Comparison of ENCODE assay signal across 30 cellular contexts in the genomic region with DNA sequence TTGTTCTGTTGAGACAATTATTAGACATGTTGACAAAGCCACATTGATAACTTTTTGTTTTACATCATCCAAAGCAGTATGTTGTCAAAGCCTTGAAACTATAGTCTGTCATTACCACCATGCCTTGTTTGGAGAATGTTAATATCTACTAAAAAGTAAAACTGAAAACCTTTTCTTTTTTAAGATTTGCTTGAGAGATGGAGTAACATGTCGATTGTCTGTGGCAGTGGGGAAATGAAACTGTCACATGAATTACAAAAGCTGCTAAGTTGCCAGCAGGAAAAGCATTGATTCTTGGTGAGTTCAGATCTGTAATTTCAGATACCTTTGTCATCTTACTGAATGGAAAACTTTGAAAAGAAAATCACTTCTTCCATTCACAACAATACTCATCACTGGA.
DNase-seq lines count a peak whose midpoint lies in the region; ATAC-seq and TF ChIP-seq lines count a peak whose summit lies in the region.
"Had no signal": no experiment of that assay in that cellular context is flagged by ENCODE, and none has a peak within 500 bp of the region (broad histone marks: within the 10 kb centered on the region; RNA-seq: fewer than 3 reads in every experiment).

No MANE protein-coding gene starts in this region.

- H3K27ac ChIP-seq in OCI-LY3 (ENCODE audit: low read length) (no peak overlapping the region), transverse colon (no peak overlapping the region), esophagus squamous epithelium (no peak overlapping the region)
- H3K27ac ChIP-seq: parathyroid adenoma, skin epidermis had no signal

- H3K79me2 ChIP-seq in OCI-LY3 (ENCODE audit: low read length) = no peaks in the 10 kb centered on the region
- H3K79me2 ChIP-seq: parathyroid adenoma had no signal

- H3K36me3 Mint-ChIP-seq in activated T-cell treated with anti-CD3 and anti-CD28 coated beads, Interleukin-2, amount 50 U/mL, for 72 hours (ENCODE audit: insufficient read depth in 2 of 2) = no peaks in the 10 kb centered on the region
- H3K36me3 Mint-ChIP-seq: activated CD8-positive, alpha-beta memory T cell treated with anti-CD3 and anti-CD28 coated beads, Interleukin-2, amount 10 ng/mL, durations not matched to agents 7 days and 5 days; CD8-positive, alpha-beta memory T cell; stimulated activated memory B cell treated with anti-CD40 and anti-IgM and Interleukin-4, amounts not matched to agents 10 μg/mL and 1 μg/mL and 100 μg/mL, for 72 hours had no signal

- no peak overlapping the region for H3K27ac Mint-ChIP-seq in activated T-cell treated with anti-CD3 and anti-CD28 coated beads, Interleukin-2, amount 50 U/mL, for 72 hours
- H3K27ac Mint-ChIP-seq: activated CD8-positive, alpha-beta memory T cell treated with anti-CD3 and anti-CD28 coated beads, Interleukin-2, amount 10 ng/mL, durations not matched to agents 7 days and 5 days; activated T-helper 1 cell treated with anti-CD3 and anti-CD28 coated beads, Interleukin-12 subunit alpha, Interleukin-12 subunit beta, Interleukin-2, Interleukin-4 antibody, amounts not matched to agents 30 ng/mL and 10 ng/mL and 1 ng/mL, durations not matched to agents 14 hours and 24 hours and 36 hours; CD8-positive, alpha-beta memory T cell; effector memory CD8-positive, alpha-beta T cell; nephron; stimulated activated memory B cell treated with anti-CD40 and anti-IgM and Interleukin-4, amounts not matched to agents 10 μg/mL and 1 μg/mL and 100 μg/mL, for 72 hours had no signal

- no peak for TF ChIP-seq POLR2A in transverse colon (IDR thresholded peaks at IDR 0.05)
- TF ChIP-seq POLR2A in esophagus squamous epithelium (IDR thresholded peaks at IDR 0.05) = no peak

- no peak for TF ChIP-seq CTCF in OCI-LY3 (IDR thresholded peaks at IDR 0.05; ENCODE audit: low read depth, low read length)
- TF ChIP-seq CTCF in transverse colon (IDR thresholded peaks at IDR 0.05) = no peak
- no peak for TF ChIP-seq CTCF in esophagus squamous epithelium (IDR thresholded peaks at IDR 0.05)
- TF ChIP-seq CTCF in GM20000 (IDR thresholded peaks at IDR 0.05; ENCODE audit: extremely low read depth, missing control alignments) = no peak

- no peaks in the 10 kb centered on the region for H4K20me1 ChIP-seq in OCI-LY3 (ENCODE audit: insufficient read depth, low read length)

- H3K4me3 Mint-ChIP-seq in activated T-cell treated with anti-CD3 and anti-CD28 coated beads, Interleukin-2, amount 50 U/mL, for 72 hours = no peak overlapping the region
- H3K4me3 Mint-ChIP-seq: activated CD8-positive, alpha-beta memory T cell treated with anti-CD3 and anti-CD28 coated beads, Interleukin-2, amount 10 ng/mL, durations not matched to agents 7 days and 5 days; activated T-helper 1 cell treated with anti-CD3 and anti-CD28 coated beads, Interleukin-12 subunit alpha, Interleukin-12 subunit beta, Interleukin-2, Interleukin-4 antibody, amounts not matched to agents 30 ng/mL and 10 ng/mL and 1 ng/mL, durations not matched to agents 14 hours and 24 hours and 36 hours; CD8-positive, alpha-beta memory T cell; effector memory CD8-positive, alpha-beta T cell; nephron; stimulated activated memory B cell treated with anti-CD40 and anti-IgM and Interleukin-4, amounts not matched to agents 10 μg/mL and 1 μg/mL and 100 μg/mL, for 72 hours had no signal

- intact Hi-C loops in transverse colon (cut with DNase I; ENCODE audit: low total_unique reads) (no loop called here), esophagus squamous epithelium (cut with DNase I) (no loop called here)

- no peaks in the 10 kb centered on the region for H3K9me3 Mint-ChIP-seq in activated T-cell treated with anti-CD3 and anti-CD28 coated beads, Interleukin-2, amount 50 U/mL, for 72 hours
- H3K9me3 Mint-ChIP-seq: activated T-helper 1 cell treated with anti-CD3 and anti-CD28 coated beads, Interleukin-12 subunit alpha, Interleukin-12 subunit beta, Interleukin-2, Interleukin-4 antibody, amounts not matched to agents 30 ng/mL and 10 ng/mL and 1 ng/mL, durations not matched to agents 14 hours and 24 hours and 36 hours; effector memory CD8-positive, alpha-beta T cell; nephron; stimulated activated memory B cell treated with anti-CD40 and anti-IgM and Interleukin-4, amounts not matched to agents 10 μg/mL and 1 μg/mL and 100 μg/mL, for 72 hours had no signal

- H3K4me3 ChIP-seq in OCI-LY3 (ENCODE audit: low read length) (0 out of 2 replicates have a peak overlapping the region, but pooled peaks have one; percentile 13), transverse colon (no peak overlapping the region), esophagus squamous epithelium (no peak overlapping the region)
- H3K4me3 ChIP-seq: skin epidermis had no signal

- H3K9me3 ChIP-seq in OCI-LY3 (ENCODE audit: insufficient read depth, low read length) (no peaks in the 10 kb centered on the region), transverse colon (no peaks in the 10 kb centered on the region), esophagus squamous epithelium (no peaks in the 10 kb centered on the region)

- ATAC-seq in GM18502 (IDR thresholded peaks at IDR 0.05; ENCODE audit: poor library complexity, unreplicated experiment) = peak; percentile 45
- peak; percentile 50 for ATAC-seq in GM19455 (IDR thresholded peaks at IDR 0.05; ENCODE audit: unreplicated experiment)
- peak; percentile 41 for ATAC-seq in GM21825 (IDR thresholded peaks at IDR 0.05; ENCODE audit: unreplicated experiment)
- ATAC-seq in activated T-cell treated with anti-CD3 and anti-CD28 coated beads, Interleukin-2, amount 50 U/mL, for 72 hours (replicated peaks in 1 of 2) = no peak
- ATAC-seq: activated CD4-positive, CD25-positive, alpha-beta regulatory T cell treated with anti-CD3 and anti-CD28 coated beads, Interleukin-2, amount 50 U/mL, for 24 hours; activated CD8-positive, alpha-beta memory T cell treated with anti-CD3 and anti-CD28 coated beads, Interleukin-2, amount 10 ng/mL, durations not matched to agents 7 days and 5 days; effector memory CD8-positive, alpha-beta T cell; Right ventricle myocardium inferior; stimulated activated memory B cell treated with anti-CD40 and anti-IgM and Interleukin-4, amounts not matched to agents 10 μg/mL and 1 μg/mL and 100 μg/mL, for 72 hours had no signal

- no peaks in the 10 kb centered on the region for H3K4me1 Mint-ChIP-seq in activated T-cell treated with anti-CD3 and anti-CD28 coated beads, Interleukin-2, amount 50 U/mL, for 72 hours (ENCODE audit: low read depth)
- H3K4me1 Mint-ChIP-seq: activated CD8-positive, alpha-beta memory T cell treated with anti-CD3 and anti-CD28 coated beads, Interleukin-2, amount 10 ng/mL, durations not matched to agents 7 days and 5 days; CD8-positive, alpha-beta memory T cell; nephron; stimulated activated memory B cell treated with anti-CD40 and anti-IgM and Interleukin-4, amounts not matched to agents 10 μg/mL and 1 μg/mL and 100 μg/mL, for 72 hours had no signal

- in situ Hi-C loops in transverse colon (cut with MboI; ENCODE audit: low pct_ligation_motif_present in 1 of 4, low pct_unique_long_range_greater_than_20kb in 1 of 4, low sequenced_read_pairs in 3 of 4) = no loop called here

- H3K27me3 ChIP-seq in OCI-LY3 (ENCODE audit: low read depth, low read length) = no peaks in the 10 kb centered on the region
- no peaks in the 10 kb centered on the region for H3K27me3 ChIP-seq in transverse colon
- no peaks in the 10 kb centered on the region for H3K27me3 ChIP-seq in esophagus squamous epithelium

- no peak overlapping the region for H3K9ac ChIP-seq in OCI-LY3 (ENCODE audit: low read length)
- H3K9ac ChIP-seq: parathyroid adenoma had no signal

- no peak for DNase-seq in transverse colon
- DNase-seq in esophagus squamous epithelium (lab: John Stamatoyannopoulos, UW) = no peak
- DNase-seq in activated T-cell treated with anti-CD3 and anti-CD28 coated beads, Interleukin-2, amount 50 U/mL, for 72 hours = no peak
- no peak for DNase-seq in GM20000 (ENCODE audit: low spot score)
- DNase-seq: activated CD4-positive, alpha-beta T cell treated with anti-CD3 and anti-CD28 coated beads, Interleukin-2, amount 50 U/mL, for 4 hours; activated CD8-positive, alpha-beta memory T cell treated with anti-CD3 and anti-CD28 coated beads, Interleukin-2, amount 10 ng/mL, durations not matched to agents 7 days and 5 days; activated naive CD4-positive, alpha-beta T cell treated with Interleukin-2 at 50 U/mL for 16 hours; caudate nucleus; CD8-positive, alpha-beta memory T cell; cortex of kidney; DMS 273 treated with DMSO at 0.1 percent for 48 hours; effector memory CD8-positive, alpha-beta T cell; EL; H7; NCI-H1105 treated with DMSO at 0.1 percent for 48 hours; NCI-H187 treated with DMSO at 0.1 percent for 48 hours; NCI-H2171; T-helper 2 cell; trophoblast cell had no signal

- H3K27me3 Mint-ChIP-seq in activated T-cell treated with anti-CD3 and anti-CD28 coated beads, Interleukin-2, amount 50 U/mL, for 72 hours (ENCODE audit: low read depth) = no peaks in the 10 kb centered on the region
- H3K27me3 Mint-ChIP-seq: CD8-positive, alpha-beta memory T cell; effector memory CD8-positive, alpha-beta T cell had no signal

- H2AFZ ChIP-seq in OCI-LY3 (ENCODE audit: low read depth, low read length) = no peak overlapping the region
- H2AFZ ChIP-seq: parathyroid adenoma had no signal

- peak overlapping the region; percentile 55 for H3K4me2 ChIP-seq in OCI-LY3 (ENCODE audit: low read length)

- H3K36me3 ChIP-seq in OCI-LY3 (replicated peaks; ENCODE audit: low read depth, low read length) (no peaks in the 10 kb centered on the region), transverse colon (no peaks in the 10 kb centered on the region), esophagus squamous epithelium (no peaks in the 10 kb centered on the region)

- TF ChIP-seq EP300 in transverse colon (IDR thresholded peaks at IDR 0.05; ENCODE audit: low read depth) = no peak

- 30 to 42% methylated on average over 1 of the region's 1 CpG for WGBS in transverse colon (ENCODE audit: low coverage in 1 of 2), 2 donors
- WGBS in esophagus squamous epithelium, 2 donors = 18 to 37% methylated on average over 1 of the region's 1 CpG

- H3K4me1 ChIP-seq in OCI-LY3 (ENCODE audit: low read length) = peaks cover 35% of the 10 kb centered on the region
- H3K4me1 ChIP-seq in transverse colon = no peaks in the 10 kb centered on the region
- H3K4me1 ChIP-seq in esophagus squamous epithelium = no peaks in the 10 kb centered on the region
- H3K4me1 ChIP-seq: parathyroid adenoma had no signal

Comparison
In these comparisons a context has a peak if more than half of its experiments do, and no peak if none do; other contexts are left out.
1. ATAC-seq: peak in GM18502 (single experiment), GM19455 (single experiment) and GM21825 (single experiment); none in activated T-cell treated with anti-CD3 and anti-CD28 coated beads, Interleukin-2, amount 50 U/mL, for 72 hours (0 of 2).